In genomic region chr9:125913551-125913950, GRCh38 we compare ENCODE assay signal across 23 cellular contexts.
"Had no signal": no experiment of that assay in that cellular context is flagged by ENCODE, and none has a peak within 500 bp of the region (broad histone marks: within the 10 kb centered on the region; RNA-seq: fewer than 3 reads in every experiment).

No MANE protein-coding gene starts in this region.

- H3K4me3 Mint-ChIP-seq: activated CD4-positive, alpha-beta T cell treated with anti-CD3 and anti-CD28 coated beads for 36 hours; activated T-helper 1 cell treated with anti-CD3 and anti-CD28 coated beads, Interleukin-12 subunit alpha, Interleukin-12 subunit beta, Interleukin-2, Interleukin-4 antibody, amounts not matched to agents 30 ng/mL and 10 ng/mL and 1 ng/mL, durations not matched to agents 14 hours and 24 hours and 36 hours; natural killer cell; stimulated activated effector memory CD8-positive, alpha-beta T cell treated with anti-CD3 and anti-CD28 coated beads, Interleukin-12 subunit alpha, Interleukin-12 subunit beta, amount 100 ng/mL, for 72 hours; WTC11 had no signal

- H3K4me1 Mint-ChIP-seq: activated CD4-positive, alpha-beta T cell treated with anti-CD3 and anti-CD28 coated beads for 36 hours; stimulated activated effector memory CD8-positive, alpha-beta T cell treated with anti-CD3 and anti-CD28 coated beads, Interleukin-12 subunit alpha, Interleukin-12 subunit beta, amount 100 ng/mL, for 72 hours had no signal

- H3K27ac ChIP-seq: adrenal gland, esophagus squamous epithelium, lower lobe of right lung, neutrophil, pancreas, stomach had no signal

- H3K9me3 ChIP-seq: adrenal gland, esophagus squamous epithelium, lower lobe of right lung, neutrophil, pancreas, stomach had no signal

- H3K4me3 ChIP-seq: adrenal gland, esophagus squamous epithelium, lower lobe of right lung, pancreas, stomach had no signal

- H3K27me3 ChIP-seq: adrenal gland, esophagus squamous epithelium, neutrophil, pancreas, stomach had no signal

- H3K4me1 ChIP-seq: esophagus squamous epithelium, lower lobe of right lung, pancreas had no signal

- DNase-seq: activated CD4-positive, alpha-beta T cell treated with anti-CD3 and anti-CD28 coated beads for 36 hours; activated CD4-positive, alpha-beta T cell treated with anti-CD3 and anti-CD28 coated beads, Interleukin-2, amount 50 U/mL, for 48 hours; activated gamma-delta T cell treated with Interleukin-2 at 50 U/mL for 16 hours; adrenal gland; dermis blood vessel endothelial cell; effector memory CD4-positive, alpha-beta T cell; esophagus squamous epithelium; hippocampal formation; islet precursor cell; left colon; lower lobe of right lung; natural killer cell; pancreas; stimulated activated CD4-positive, alpha-beta T cell treated with anti-CD3 and anti-CD28 coated beads, Interleukin-4, amount 100 ng/mL, for 24 hours; stomach; trophoblast cell had no signal

- H3K36me3 Mint-ChIP-seq: activated naive CD4-positive, alpha-beta T cell treated with anti-CD3 and anti-CD28 coated beads, Interleukin-2, amount 50 U/mL, for 72 hours; natural killer cell; stimulated activated effector memory CD8-positive, alpha-beta T cell treated with anti-CD3 and anti-CD28 coated beads, Interleukin-12 subunit alpha, Interleukin-12 subunit beta, amount 100 ng/mL, for 72 hours; WTC11 had no signal

- H3K27me3 Mint-ChIP-seq: activated CD4-positive, alpha-beta T cell treated with anti-CD3 and anti-CD28 coated beads for 36 hours had no signal

- H3K27ac Mint-ChIP-seq: activated CD4-positive, alpha-beta T cell treated with anti-CD3 and anti-CD28 coated beads for 36 hours; activated naive CD4-positive, alpha-beta T cell treated with anti-CD3 and anti-CD28 coated beads, Interleukin-2, amount 50 U/mL, for 72 hours; activated T-helper 1 cell treated with anti-CD3 and anti-CD28 coated beads, Interleukin-12 subunit alpha, Interleukin-12 subunit beta, Interleukin-2, Interleukin-4 antibody, amounts not matched to agents 30 ng/mL and 10 ng/mL and 1 ng/mL, durations not matched to agents 14 hours and 24 hours and 36 hours; natural killer cell; stimulated activated effector memory CD8-positive, alpha-beta T cell treated with anti-CD3 and anti-CD28 coated beads, Interleukin-12 subunit alpha, Interleukin-12 subunit beta, amount 100 ng/mL, for 72 hours; WTC11 had no signal

- ATAC-seq: activated CD4-positive, alpha-beta T cell treated with anti-CD3 and anti-CD28 coated beads for 36 hours; activated naive CD4-positive, alpha-beta T cell treated with anti-CD3 and anti-CD28 coated beads, Interleukin-2, amount 50 U/mL, for 72 hours; left colon; lower lobe of right lung; natural killer cell; pancreas; sciatic nerve; stimulated activated effector memory CD8-positive, alpha-beta T cell treated with anti-CD3 and anti-CD28 coated beads, Interleukin-12 subunit alpha, Interleukin-12 subunit beta, amount 100 ng/mL, for 72 hours; WTC11 had no signal

- FAIRE-seq: endothelial cell of umbilical vein had no signal

- H3K9me3 Mint-ChIP-seq: activated naive CD4-positive, alpha-beta T cell treated with anti-CD3 and anti-CD28 coated beads, Interleukin-2, amount 50 U/mL, for 72 hours; activated T-helper 1 cell treated with anti-CD3 and anti-CD28 coated beads, Interleukin-12 subunit alpha, Interleukin-12 subunit beta, Interleukin-2, Interleukin-4 antibody, amounts not matched to agents 30 ng/mL and 10 ng/mL and 1 ng/mL, durations not matched to agents 14 hours and 24 hours and 36 hours; natural killer cell; stimulated activated effector memory CD8-positive, alpha-beta T cell treated with anti-CD3 and anti-CD28 coated beads, Interleukin-12 subunit alpha, Interleukin-12 subunit beta, amount 100 ng/mL, for 72 hours; WTC11 had no signal

- H3K36me3 ChIP-seq: adrenal gland, esophagus squamous epithelium, lower lobe of right lung, pancreas, stomach had no signal
